In genomic region chr10:68901106-68901927, GRCh38 we compare ENCODE assay signal across 8 cellular contexts. TPM values are rescaled to one million over a fixed set of nuclear protein-coding genes. Genes with fewer than 3 reads are reported as not detected.
DNase-seq lines count a peak whose midpoint lies in the region; ATAC-seq, FAIRE-seq and TF ChIP-seq lines count a peak whose summit lies in the region.

DDX50 (plus strand) TSS chr10:68901315; CDS start chr10:68901385, 70 bp downstream.

- H3K27ac ChIP-seq in body of pancreas (peak within 1 kb of the TSS; percentile 97 to 99 (median 98)), sigmoid colon (peak within 1 kb of the TSS; percentile 94 to 99 (median 98))

- peak; percentile 64 to 88 (median 87) for TF ChIP-seq POLR2A in body of pancreas (IDR thresholded peaks at IDR 0.05)
- TF ChIP-seq POLR2A in sigmoid colon (IDR thresholded peaks at IDR 0.05), result peak; percentile 70 to 76

- 0 to 2% methylated on average over 12 to 45 of the region's 47 CpGs for WGBS in body of pancreas, 2 donors
- 0% methylated on average over 47 of the region's 47 CpGs for WGBS in sigmoid colon, 2 donors

- H3K4me3 ChIP-seq in body of pancreas (peak within 1 kb of the TSS; percentile 76 to 99), sigmoid colon (peak within 1 kb of the TSS; percentile 75 to 91 (median 88))

- H3K9me3 ChIP-seq in body of pancreas, result no peaks in the 10 kb centered on the region
- no peaks in the 10 kb centered on the region for H3K9me3 ChIP-seq in sigmoid colon

- H3K27me3 ChIP-seq in body of pancreas, result no peaks in the 10 kb centered on the region
- no peaks in the 10 kb centered on the region for H3K27me3 ChIP-seq in sigmoid colon

- no peaks in the 10 kb centered on the region for H3K36me3 ChIP-seq in body of pancreas (replicated peaks in 1 of 2; ENCODE audit: insufficient read depth in 1 of 2, low read depth in 2 of 2)
- no peaks in the 10 kb centered on the region for H3K36me3 ChIP-seq in sigmoid colon

- peak; percentile 96 for FAIRE-seq in TTC549 (lab: Jason Lieb, UNC)

- TF ChIP-seq EP300 in sigmoid colon (IDR thresholded peaks at IDR 0.05), result peak in 1 of 4 donors; percentile 43

- ATAC-seq in GM18520 (IDR thresholded peaks at IDR 0.05; ENCODE audit: unreplicated experiment) (peak; percentile 95), HG03064 (IDR thresholded peaks at IDR 0.05; ENCODE audit: low read depth, unreplicated experiment) (peak; percentile 96), body of pancreas (peak; percentile 99)

- DNase-seq in 8988T, result peak; percentile 41
- DNase-seq in NCI-H2107 treated with DMSO at 0.1 percent for 48 hours (lab: John Stamatoyannopoulos, UW; ENCODE audit: unreplicated experiment), result peak; percentile 89
- DNase-seq in body of pancreas, result peak; percentile 97 to 99 (median 98)
- peak; percentile 98 for DNase-seq in iPS DF 19.7 (ENCODE audit: low read depth, low spot score)
- DNase-seq in sigmoid colon, result peak; percentile 99

- intact Hi-C loops in body of pancreas (cut with DNase I) (no loop called here), sigmoid colon (cut with DNase I) (loop anchor here (2.0 to 5.0 kb wide), 5 partner anchors 74 to 554 kb away; partner anchors contain the start of genes CCAR1, SLC25A16, STOX1 and VPS26A)

- peak in 4 of 7 experiments; percentile 34 to 51 (median 46) for TF ChIP-seq CTCF in body of pancreas (IDR thresholded peaks at IDR 0.05)
- no peak for TF ChIP-seq CTCF in sigmoid colon (IDR thresholded peaks at IDR 0.05)

- peaks cover 28% of the 10 kb centered on the region for H3K4me1 ChIP-seq in body of pancreas
- H3K4me1 ChIP-seq in sigmoid colon, result peaks cover 0 to 26% (median 24%) of the 10 kb centered on the region in 4 donors

RNA-seq across cellular contexts. Expression of gene DDX50, which starts in this region (rescaled TPM):
- 10 to 100 TPM; 22.3 to 23.7 TPM for total RNA-seq in body of pancreas
- total RNA-seq in sigmoid colon, result 10 to 100 TPM; 39.1 to 64.3 (median 51.6) TPM
- polyA plus RNA-seq in sigmoid colon, result 10 to 100 TPM; 13.6 to 23.4 (median 21.0) TPM

Comparison
In these comparisons a context has a peak if more than half of its experiments do, and no peak if none do; other contexts are left out.
1. Peak in every context shown above with its lines: DNase-seq, ATAC-seq, H3K4me3 ChIP-seq and H3K27ac ChIP-seq.
2. DNase-seq: peak in every context shown above with its lines; median percentile 99 in sigmoid colon; 98 in body of pancreas; 98 in iPS DF 19.7; 89 in NCI-H2107 treated with DMSO at 0.1 percent for 48 hours; 41 in 8988T.
3. CTCF ChIP-seq: peak in body of pancreas (4 of 7); none in sigmoid colon (0 of 4).